8 cellular contexts compared by ENCODE assay signal in genomic region chr3:188947983-188948657, GRCh38.
DNase-seq lines count a peak whose midpoint lies in the region; ATAC-seq and TF ChIP-seq lines count a peak whose summit lies in the region.

No MANE protein-coding gene starts in this region.

- H3K27ac ChIP-seq in iPS-20b (ENCODE audit: low read length) = peak overlapping the region; percentile 85

- H3K4me3 ChIP-seq in iPS-20b (ENCODE audit: low read length) = peak overlapping the region; percentile 83
- peak overlapping the region; percentile 67 for H3K4me3 ChIP-seq in skeletal muscle satellite cell (ENCODE audit: low read length)

- H3K9ac ChIP-seq in iPS-20b (ENCODE audit: low read depth, low read length) = peak overlapping the region; percentile 76; the same call in 1 of the 2 replicates
- peak overlapping the region; percentile 92 for H3K9ac ChIP-seq in skeletal muscle satellite cell (ENCODE audit: low read depth, low read length)

- in situ Hi-C loops in G401 (cut with HindIII; ENCODE audit: low sequenced_read_pairs) = no loop called here
- in situ Hi-C loops in T47D (cut with HindIII; ENCODE audit: low pct_unique_long_range_greater_than_20kb, low sequenced_read_pairs) = loop anchor here (25.0 kb wide), 1 partner anchor 1211 kb away; the partner anchor contains the start of gene BCL6

- H3K4me1 ChIP-seq in iPS-20b (ENCODE audit: insufficient read depth, low read length) (peaks cover 10% of the 10 kb centered on the region), skeletal muscle satellite cell (ENCODE audit: control insufficient read depth, insufficient read depth, low read length) (peaks cover 54% of the 10 kb centered on the region)

- H3K27me3 ChIP-seq in iPS-20b (ENCODE audit: insufficient read depth, low read length) (peaks cover 7% of the 10 kb centered on the region), skeletal muscle satellite cell (ENCODE audit: control insufficient read depth, insufficient read depth, low read length) (no peaks in the 10 kb centered on the region)

- no peak for ATAC-seq in HG03565 (IDR thresholded peaks at IDR 0.05; ENCODE audit: unreplicated experiment)

- TF ChIP-seq CTCF in GM20000 (IDR thresholded peaks at IDR 0.05; ENCODE audit: extremely low read depth, missing control alignments) = no peak

- H3K4me2 ChIP-seq in skeletal muscle satellite cell (ENCODE audit: low read length) = peak overlapping the region; percentile 88

- H3K9me3 ChIP-seq in iPS-20b (ENCODE audit: insufficient read depth, low read depth, low read length) (no peaks in the 10 kb centered on the region), skeletal muscle satellite cell (replicated peaks; ENCODE audit: low read length) (no peaks in the 10 kb centered on the region)

- H3K36me3 ChIP-seq in iPS-20b (ENCODE audit: insufficient read depth, low read depth, low read length) = no peaks in the 10 kb centered on the region
- H3K36me3 ChIP-seq in skeletal muscle satellite cell (ENCODE audit: insufficient read depth, low read length) = no peaks in the 10 kb centered on the region

- DNase-seq in G401 (ENCODE audit: low spot score) = peak; percentile 99
- peak; percentile 99 for DNase-seq in NCI-H446 treated with DMSO at 0.1 percent for 48 hours (lab: John Stamatoyannopoulos, UW)
- DNase-seq in T47D (ENCODE audit: low read depth in 1 of 2, low spot score in 1 of 2) = peak; percentile 74 to 97
- DNase-seq in GM20000 (ENCODE audit: low spot score) = no peak
- DNase-seq in amniotic stem cell (lab: John Stamatoyannopoulos, UW) = no peak

Comparison
In these comparisons a context has a peak if more than half of its experiments do, and no peak if none do; other contexts are left out.
1. DNase-seq: peak in G401 (single experiment), NCI-H446 treated with DMSO at 0.1 percent for 48 hours (single experiment) and T47D (2 of 2); none in GM20000 (single experiment) and amniotic stem cell (single experiment).